Comparison of ENCODE assay signal across 32 cellular contexts in genomic region chr19:33830264-33830663, GRCh38.
"Had no signal": no experiment of that assay in that cellular context is flagged by ENCODE, and none has a peak within 500 bp of the region (broad histone marks: within the 10 kb centered on the region; RNA-seq: fewer than 3 reads in every experiment).

No MANE protein-coding gene starts in this region.

- ATAC-seq: activated CD8-positive, alpha-beta T cell treated with anti-CD3 and anti-CD28 coated beads for 36 hours; K562; Panc1; WTC11 had no signal

- H3K36me3 ChIP-seq: brain microvascular endothelial cell, SJCRH30 had no signal

- H3K27me3 ChIP-seq: brain microvascular endothelial cell, SJCRH30 had no signal

- DNase-seq: activated CD4-positive, alpha-beta T cell treated with anti-CD3 and anti-CD28 coated beads for 4 hours; activated CD4-positive, alpha-beta T cell treated with anti-CD3 and anti-CD28 coated beads, Interleukin-2, amount 50 U/mL, for 1 hour; activated CD4-positive, CD25-positive, alpha-beta regulatory T cell treated with anti-CD3 and anti-CD28 coated beads, Interleukin-2, amount 50 U/mL, for 72 hours; activated CD8-positive, alpha-beta memory T cell treated with anti-CD3 and anti-CD28 coated beads, Interleukin-2, amount 50 U/mL, for 4 hours; activated CD8-positive, alpha-beta T cell treated with anti-CD3 and anti-CD28 coated beads for 36 hours; activated effector memory CD4-positive, alpha-beta T cell treated with anti-CD3 and anti-CD28 coated beads, Interleukin-2, amount 50 U/mL, for 16 hours; activated naive CD4-positive, alpha-beta T cell; activated naive CD4-positive, alpha-beta T cell treated with anti-CD3 and anti-CD28 coated beads, Interleukin-2, amount 50 U/mL, for 16 hours; activated naive CD8-positive, alpha-beta T cell treated with anti-CD3 and anti-CD28 coated beads for 36 hours; activated T-cell treated with anti-CD3 and anti-CD28 coated beads for 4 hours; activated T-cell treated with anti-CD3 and anti-CD28 coated beads, Interleukin-2, amount 50 U/mL, for 48 hours; amniotic stem cell; aorta; brain microvascular endothelial cell; central memory CD4-positive, alpha-beta T cell; NCI-H1105; NCI-H1436; NCI-H1694; NCI-H1930; NCI-H2081 treated with DMSO at 0.1 percent for 48 hours; NCI-H226; NCI-H446 treated with DMSO at 0.1 percent for 48 hours; NCI-H524; NCI-H69; NCI-H82; SHP77; SJCRH30 had no signal

- H3K4me3 ChIP-seq: K562, SJCRH30, SK-N-MC had no signal

- H3K27ac Mint-ChIP-seq: activated CD8-positive, alpha-beta T cell treated with anti-CD3 and anti-CD28 coated beads for 36 hours; activated naive CD8-positive, alpha-beta T cell treated with anti-CD3 and anti-CD28 coated beads for 36 hours; T-helper 2 cell treated with Interferon-gamma antibody and Interleukin-4, amounts not matched to agents 5 μg/mL and 100 μg/mL, for 36 hours; WTC11 had no signal

- H3K9me3 Mint-ChIP-seq: activated CD8-positive, alpha-beta T cell treated with anti-CD3 and anti-CD28 coated beads for 36 hours; activated naive CD8-positive, alpha-beta T cell treated with anti-CD3 and anti-CD28 coated beads for 36 hours; T-helper 2 cell treated with Interferon-gamma antibody and Interleukin-4, amounts not matched to agents 5 μg/mL and 100 μg/mL, for 36 hours; WTC11 had no signal

- H3K4me3 Mint-ChIP-seq: activated CD8-positive, alpha-beta T cell treated with anti-CD3 and anti-CD28 coated beads for 36 hours; activated naive CD8-positive, alpha-beta T cell treated with anti-CD3 and anti-CD28 coated beads for 36 hours; T-helper 2 cell treated with Interferon-gamma antibody and Interleukin-4, amounts not matched to agents 5 μg/mL and 100 μg/mL, for 36 hours; WTC11 had no signal

- H3K9me3 ChIP-seq: SJCRH30 had no signal

- H3K27ac ChIP-seq: brain microvascular endothelial cell, SJCRH30, SK-N-MC had no signal

- H3K4me1 Mint-ChIP-seq: activated naive CD8-positive, alpha-beta T cell treated with anti-CD3 and anti-CD28 coated beads for 36 hours had no signal

- H3K36me3 Mint-ChIP-seq: activated naive CD8-positive, alpha-beta T cell treated with anti-CD3 and anti-CD28 coated beads for 36 hours; WTC11 had no signal

- H3K4me1 ChIP-seq: SJCRH30 had no signal
